ENCODE assay signal across 1 cellular context in genomic region chr17:65529761-65530157, GRCh38.
TF ChIP-seq lines count a peak whose summit lies in the region.

No MANE protein-coding gene starts in this region.

TF ChIP-seq in H1, 55 proteins besides CTCF, POLR2A, EP300 and RAD21:
- peak; percentile 12; the same call in 1 of the 2 replicates for TF ChIP-seq SRF (IDR thresholded peaks at IDR 0.05; ENCODE audit: low read depth, low read length)
- no peak for TF ChIP-seq TEAD4 (IDR thresholded peaks at IDR 0.05; ENCODE audit: low read depth, low read length)
